ENCODE assay signal across 16 cellular contexts in the genomic region with DNA sequence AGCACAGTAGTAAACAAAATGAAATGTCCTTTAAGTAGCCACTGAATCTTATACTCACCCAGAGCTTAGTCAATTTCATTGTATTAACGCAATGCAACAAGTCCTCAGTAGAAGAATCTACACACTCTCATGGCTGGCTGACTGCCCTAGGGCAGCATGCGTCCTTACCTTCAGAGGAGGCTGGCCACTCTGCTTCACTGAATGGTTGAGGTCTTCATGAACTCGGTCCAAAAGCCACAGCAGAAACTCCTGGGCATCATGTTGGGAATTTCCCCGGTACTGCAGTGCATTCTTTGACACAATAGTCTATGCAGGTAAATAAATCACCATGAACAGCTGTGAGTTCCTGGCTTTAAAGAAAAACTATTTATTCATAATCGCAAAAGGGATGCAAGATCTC. TPM values are rescaled to one million over a fixed set of nuclear protein-coding genes. Genes with fewer than 3 reads are reported as not detected.
DNase-seq lines count a peak whose midpoint lies in the region; ATAC-seq and TF ChIP-seq lines count a peak whose summit lies in the region.
"Had no signal": no experiment of that assay in that cellular context is flagged by ENCODE, and none has a peak within 500 bp of the region (broad histone marks: within the 10 kb centered on the region; RNA-seq: fewer than 3 reads in every experiment).

No MANE protein-coding gene starts in this region.

- H3K36me3 ChIP-seq in HEK293 (ENCODE audit: control insufficient read depth in 2 of 2, insufficient read depth in 1 of 2, low read length in 2 of 2) (peaks cover 0 to 25% of the 10 kb centered on the region in 2 experiments; a peak in 2 of 3 replicates), H7 (replicated peaks; ENCODE audit: control insufficient read depth, insufficient read depth, low read length) (no peaks in the 10 kb centered on the region; the same call in 1 of the 2 replicates), HAP-1 (replicated peaks) (no peaks in the 10 kb centered on the region; the same call in 1 of the 2 replicates)

- H3K27me3 ChIP-seq in H7 (ENCODE audit: control insufficient read depth, insufficient read depth, low read length): no peaks in the 10 kb centered on the region
- H3K27me3 ChIP-seq in HAP-1 (ENCODE audit: low read depth): no peaks in the 10 kb centered on the region

- H3K9me3 ChIP-seq in HEK293 (ENCODE audit: control insufficient read depth, insufficient read depth, low read depth, low read length) (no peaks in the 10 kb centered on the region), HAP-1 (no peaks in the 10 kb centered on the region)

- in situ Hi-C loops in HAP-1 (cut with MboI; ENCODE audit: low sequenced_read_pairs): no loop called here

- no peak for TF ChIP-seq CTCF in HEK293 (tag by site-specific recombination; IDR thresholded peaks at IDR 0.05)

- POLR2A ChIA-PET in HEK293 (lab: Yijun Ruan, JAX): no interaction called here

- CTCF ChIA-PET in HEK293 (lab: Yijun Ruan, JAX): interaction anchor here (0.6 kb wide), 1 partner anchor 184 kb away, joined by 3 read pairs; no protein-coding TSS in a partner anchor

- no peak overlapping the region for H3K27ac ChIP-seq in HEK293 (ENCODE audit: extremely low read depth, low read depth, low read length)
- H3K27ac ChIP-seq: HL-60, PC-9 had no signal

- no peak for ATAC-seq in SK-N-SH treated with all-trans-retinoic acid at 6 μM for 48 hours
- ATAC-seq: K562 had no signal

- no peaks in the 10 kb centered on the region for H3K4me1 ChIP-seq in HEK293 (ENCODE audit: control insufficient read depth, insufficient read depth, low read length)
- H3K4me1 ChIP-seq in HAP-1: no peaks in the 10 kb centered on the region

- DNase-seq in astrocyte of the hippocampus (ENCODE audit: low read depth, low spot score) (peak; percentile 77), glomerular visceral epithelial cell (ENCODE audit: extremely low spot score) (peak; percentile 61), lung microvascular endothelial cell (ENCODE audit: low read depth in 2 of 2) (peak; percentile 40 to 47), NCI-H748 (lab: John Stamatoyannopoulos, UW; ENCODE audit: unreplicated experiment) (no peak), H7 (no peak), HAP-1 (ENCODE audit: low spot score in 2 of 2) (no peak)
- DNase-seq: AML-193, GF-D8, NCI-H1436, NCI-H2029, NCI-H510A, PC-9 had no signal

- no peak overlapping the region for H3K4me3 ChIP-seq in HEK293 (ENCODE audit: low read depth, low read length)
- no peak overlapping the region for H3K4me3 ChIP-seq in H7 (ENCODE audit: insufficient read depth, low read depth, low read length)
- no peak overlapping the region for H3K4me3 ChIP-seq in HAP-1
- H3K4me3 ChIP-seq: K562, PC-9 had no signal

TF ChIP-seq in HEK293, 187 proteins besides CTCF, POLR2A, EP300 and RAD21:
- TF ChIP-seq ZNF239 (tag by site-specific recombination; IDR thresholded peaks at IDR 0.05) (no peak), KLF8 (tag by site-specific recombination; IDR thresholded peaks at IDR 0.05) (no peak), GFI1B (tag by site-specific recombination; IDR thresholded peaks at IDR 0.05) (no peak), SCRT2 (tag by site-specific recombination; IDR thresholded peaks at IDR 0.05) (peak; percentile 39; the same call in 1 of the 2 replicates), ZNF157 (tag by site-specific recombination; IDR thresholded peaks at IDR 0.05) (no peak), IKZF3 (tag by site-specific recombination; IDR thresholded peaks at IDR 0.05) (no peak)

TF ChIP-seq in SK-N-SH treated with all-trans-retinoic acid at 6 μM for 48 hours, 23 proteins besides CTCF, POLR2A, EP300 and RAD21:
- TF ChIP-seq TCF4 (CRISPR knock-in tag; IDR thresholded peaks at IDR 0.05; ENCODE audit: borderline replicate concordance) (no peak), ZNF8 (CRISPR knock-in tag; IDR thresholded peaks at IDR 0.05) (no peak), ZFP30 (CRISPR knock-in tag; IDR thresholded peaks at IDR 0.05) (no peak), OSR1 (CRISPR knock-in tag; IDR thresholded peaks at IDR 0.05) (no peak), CSDC2 (CRISPR knock-in tag; IDR thresholded peaks at IDR 0.05) (no peak), SNAI2 (CRISPR knock-in tag; IDR thresholded peaks at IDR 0.05) (no peak), ZFP3 (CRISPR knock-in tag; IDR thresholded peaks at IDR 0.05) (no peak), RARB (CRISPR knock-in tag; IDR thresholded peaks at IDR 0.05) (no peak), ZC3H10 (CRISPR knock-in tag; IDR thresholded peaks at IDR 0.05) (no peak), ZNF565 (CRISPR knock-in tag; conservative IDR thresholded peaks at IDR 0.05; ENCODE audit: low read depth) (no peak), ESRRG (CRISPR knock-in tag; IDR thresholded peaks at IDR 0.05) (no peak)
- TF ChIP-seq, protein P1, sequence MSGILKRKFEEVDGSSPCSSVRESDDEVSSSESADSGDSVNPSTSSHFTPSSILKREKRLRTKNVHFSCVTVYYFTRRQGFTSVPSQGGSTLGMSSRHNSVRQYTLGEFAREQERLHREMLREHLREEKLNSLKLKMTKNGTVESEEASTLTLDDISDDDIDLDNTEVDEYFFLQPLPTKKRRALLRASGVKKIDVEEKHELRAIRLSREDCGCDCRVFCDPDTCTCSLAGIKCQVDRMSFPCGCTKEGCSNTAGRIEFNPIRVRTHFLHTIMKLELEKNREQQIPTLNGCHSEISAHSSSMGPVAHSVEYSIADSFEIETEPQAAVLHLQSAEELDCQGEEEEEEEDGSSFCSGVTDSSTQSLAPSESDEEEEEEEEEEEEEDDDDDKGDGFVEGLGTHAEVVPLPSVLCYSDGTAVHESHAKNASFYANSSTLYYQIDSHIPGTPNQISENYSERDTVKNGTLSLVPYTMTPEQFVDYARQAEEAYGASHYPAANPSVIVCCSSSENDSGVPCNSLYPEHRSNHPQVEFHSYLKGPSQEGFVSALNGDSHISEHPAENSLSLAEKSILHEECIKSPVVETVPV (CRISPR knock-in tag; IDR thresholded peaks at IDR 0.05): no peak
- TF ChIP-seq, protein P2, sequence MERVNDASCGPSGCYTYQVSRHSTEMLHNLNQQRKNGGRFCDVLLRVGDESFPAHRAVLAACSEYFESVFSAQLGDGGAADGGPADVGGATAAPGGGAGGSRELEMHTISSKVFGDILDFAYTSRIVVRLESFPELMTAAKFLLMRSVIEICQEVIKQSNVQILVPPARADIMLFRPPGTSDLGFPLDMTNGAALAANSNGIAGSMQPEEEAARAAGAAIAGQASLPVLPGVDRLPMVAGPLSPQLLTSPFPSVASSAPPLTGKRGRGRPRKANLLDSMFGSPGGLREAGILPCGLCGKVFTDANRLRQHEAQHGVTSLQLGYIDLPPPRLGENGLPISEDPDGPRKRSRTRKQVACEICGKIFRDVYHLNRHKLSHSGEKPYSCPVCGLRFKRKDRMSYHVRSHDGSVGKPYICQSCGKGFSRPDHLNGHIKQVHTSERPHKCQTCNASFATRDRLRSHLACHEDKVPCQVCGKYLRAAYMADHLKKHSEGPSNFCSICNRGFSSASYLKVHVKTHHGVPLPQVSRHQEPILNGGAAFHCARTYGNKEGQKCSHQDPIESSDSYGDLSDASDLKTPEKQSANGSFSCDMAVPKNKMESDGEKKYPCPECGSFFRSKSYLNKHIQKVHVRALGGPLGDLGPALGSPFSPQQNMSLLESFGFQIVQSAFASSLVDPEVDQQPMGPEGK (CRISPR knock-in tag; IDR thresholded peaks at IDR 0.05; ENCODE audit: borderline replicate concordance): no peak
- TF ChIP-seq, protein P3, sequence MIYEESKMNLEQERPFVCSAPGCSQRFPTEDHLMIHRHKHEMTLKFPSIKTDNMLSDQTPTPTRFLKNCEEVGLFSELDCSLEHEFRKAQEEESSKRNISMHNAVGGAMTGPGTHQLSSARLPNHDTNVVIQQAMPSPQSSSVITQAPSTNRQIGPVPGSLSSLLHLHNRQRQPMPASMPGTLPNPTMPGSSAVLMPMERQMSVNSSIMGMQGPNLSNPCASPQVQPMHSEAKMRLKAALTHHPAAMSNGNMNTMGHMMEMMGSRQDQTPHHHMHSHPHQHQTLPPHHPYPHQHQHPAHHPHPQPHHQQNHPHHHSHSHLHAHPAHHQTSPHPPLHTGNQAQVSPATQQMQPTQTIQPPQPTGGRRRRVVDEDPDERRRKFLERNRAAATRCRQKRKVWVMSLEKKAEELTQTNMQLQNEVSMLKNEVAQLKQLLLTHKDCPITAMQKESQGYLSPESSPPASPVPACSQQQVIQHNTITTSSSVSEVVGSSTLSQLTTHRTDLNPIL (CRISPR knock-in tag; IDR thresholded peaks at IDR 0.05; ENCODE audit: low read depth): no peak
- TF ChIP-seq, protein P4, sequence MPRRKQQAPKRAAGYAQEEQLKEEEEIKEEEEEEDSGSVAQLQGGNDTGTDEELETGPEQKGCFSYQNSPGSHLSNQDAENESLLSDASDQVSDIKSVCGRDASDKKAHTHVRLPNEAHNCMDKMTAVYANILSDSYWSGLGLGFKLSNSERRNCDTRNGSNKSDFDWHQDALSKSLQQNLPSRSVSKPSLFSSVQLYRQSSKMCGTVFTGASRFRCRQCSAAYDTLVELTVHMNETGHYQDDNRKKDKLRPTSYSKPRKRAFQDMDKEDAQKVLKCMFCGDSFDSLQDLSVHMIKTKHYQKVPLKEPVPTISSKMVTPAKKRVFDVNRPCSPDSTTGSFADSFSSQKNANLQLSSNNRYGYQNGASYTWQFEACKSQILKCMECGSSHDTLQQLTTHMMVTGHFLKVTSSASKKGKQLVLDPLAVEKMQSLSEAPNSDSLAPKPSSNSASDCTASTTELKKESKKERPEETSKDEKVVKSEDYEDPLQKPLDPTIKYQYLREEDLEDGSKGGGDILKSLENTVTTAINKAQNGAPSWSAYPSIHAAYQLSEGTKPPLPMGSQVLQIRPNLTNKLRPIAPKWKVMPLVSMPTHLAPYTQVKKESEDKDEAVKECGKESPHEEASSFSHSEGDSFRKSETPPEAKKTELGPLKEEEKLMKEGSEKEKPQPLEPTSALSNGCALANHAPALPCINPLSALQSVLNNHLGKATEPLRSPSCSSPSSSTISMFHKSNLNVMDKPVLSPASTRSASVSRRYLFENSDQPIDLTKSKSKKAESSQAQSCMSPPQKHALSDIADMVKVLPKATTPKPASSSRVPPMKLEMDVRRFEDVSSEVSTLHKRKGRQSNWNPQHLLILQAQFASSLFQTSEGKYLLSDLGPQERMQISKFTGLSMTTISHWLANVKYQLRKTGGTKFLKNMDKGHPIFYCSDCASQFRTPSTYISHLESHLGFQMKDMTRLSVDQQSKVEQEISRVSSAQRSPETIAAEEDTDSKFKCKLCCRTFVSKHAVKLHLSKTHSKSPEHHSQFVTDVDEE (CRISPR knock-in tag; IDR thresholded peaks at IDR 0.05): no peak

RNA-seq across cellular contexts. Expression of a gene that starts 41.4 kb away (rescaled TPM):
- total RNA-seq in lung microvascular endothelial cell: 15.9 and 39.7 TPM in 2 replicates
- total RNA-seq in H7 (2014; rRNA removed; shearing (Covaris generic)): 8.3 and 11.4 TPM in 2 replicates

Comparison
In these comparisons a context has a peak if more than half of its experiments do, and no peak if none do; other contexts are left out.
1. DNase-seq: peak in astrocyte of the hippocampus (single experiment), glomerular visceral epithelial cell (single experiment) and lung microvascular endothelial cell (2 of 2); none in NCI-H748 (single experiment), H7 (single experiment) and HAP-1 (0 of 2).